8 cellular contexts compared by ENCODE assay signal in genomic region chr5:113295111-113295539, GRCh38.
DNase-seq lines count a peak whose midpoint lies in the region; ATAC-seq, FAIRE-seq and TF ChIP-seq lines count a peak whose summit lies in the region.

No MANE protein-coding gene starts in this region.

- ATAC-seq in naive thymus-derived CD8-positive, alpha-beta T cell: peak in 1 of 2 donors; percentile 30
- ATAC-seq in HG03095 (IDR thresholded peaks at IDR 0.05; ENCODE audit: unreplicated experiment) (no peak), GM18520 (IDR thresholded peaks at IDR 0.05; ENCODE audit: unreplicated experiment) (no peak)

- no peaks in the 10 kb centered on the region for H4K20me1 ChIP-seq in BLaER1
- no peaks in the 10 kb centered on the region for H4K20me1 ChIP-seq in H1 (replicated peaks in 1 of 2; ENCODE audit: control insufficient read depth in 1 of 2, insufficient read depth in 2 of 2, low read length in 2 of 2)

- POLR2A ChIA-PET in H1 (lab: Charles Lee; ENCODE audit: partially characterized antibody): interaction anchor here (0.8 to 1.2 kb wide), 4 partner anchors 15 to 113 kb away, joined by 3 to 4 read pairs (median 3); no protein-coding TSS in a partner anchor
- POLR2A ChIA-PET in naive thymus-derived CD8-positive, alpha-beta T cell (lab: Charles Lee): interaction anchor here (1.1 kb wide), 1 partner anchor 319 kb away, joined by 3 read pairs; the partner anchor contains the start of gene DCP2

- no peak overlapping the region for H3K27ac ChIP-seq in BLaER1
- no peak overlapping the region for H3K27ac ChIP-seq in H1 (ENCODE audit: low read depth, low read length)

- no peaks in the 10 kb centered on the region for H3K9me3 ChIP-seq in BLaER1
- H3K9me3 ChIP-seq in H1 (ENCODE audit: insufficient read depth in 2 of 2, low read depth in 1 of 2, low read length in 1 of 2): no peaks in the 10 kb centered on the region

- H3K23ac ChIP-seq in H1 (ENCODE audit: insufficient read length): no peak overlapping the region

- H3K4me3 ChIP-seq in BLaER1: peak overlapping the region; percentile 75
- H3K4me3 ChIP-seq in H1 (ENCODE audit: extremely low read depth in 1 of 4, insufficient read depth in 2 of 4, low read depth in 3 of 4, low read length in 4 of 4): peak overlapping the region; percentile 70 to 80 (median 74); a peak in 7 of 8 replicates

- no peaks in the 10 kb centered on the region for H3K79me1 ChIP-seq in H1 (ENCODE audit: low read depth, low read length)

- H3K9ac ChIP-seq in BLaER1: no peak overlapping the region
- no peak overlapping the region for H3K9ac ChIP-seq in H1 (replicated peaks in 1 of 4; ENCODE audit: extremely low read depth in 1 of 4, low read depth in 3 of 4, low read length in 3 of 4)

- peaks cover 19 to 28% (median 26%) of the 10 kb centered on the region in 4 donors for H3K4me1 Mint-ChIP-seq in naive thymus-derived CD8-positive, alpha-beta T cell

- peak overlapping the region in 9 of 10 donors; percentile 61 to 92 (median 84) for H3K27ac Mint-ChIP-seq in naive thymus-derived CD8-positive, alpha-beta T cell

- TF ChIP-seq EP300 in H1 (IDR thresholded peaks at IDR 0.05; ENCODE audit: borderline replicate concordance in 1 of 2, low read depth in 2 of 2, low read length in 2 of 2): no peak

- WGBS in H1 (ENCODE audit: extremely low coverage in 1 of 2, insufficient coverage in 1 of 2, insufficient read length in 1 of 2, insufficient replicate concordance in 2 of 2, low coverage in 1 of 2, low lambda C conversion rate in 2 of 2, missing lambda C conversion rate in 1 of 2), 2 experiments: 25% methylated on average over 4 of the region's 8 CpGs; no CpG with 5 or more reads in 1 of the 2 experiments

- DNase-seq in NCI-H69 (lab: John Stamatoyannopoulos, UW) (peak; percentile 84), H1 (ENCODE audit: low read depth in 1 of 2, low spot score in 2 of 2) (no peak), globus pallidus (ENCODE audit: low spot score) (no peak), middle frontal gyrus (ENCODE audit: extremely low spot score, low spot score) (no peak)
- no peak for DNase-seq in naive thymus-derived CD8-positive, alpha-beta T cell

- H3K4me2 ChIP-seq in BLaER1: peak overlapping the region; percentile 98
- peak overlapping the region; percentile 86 to 94 for H3K4me2 ChIP-seq in H1 (ENCODE audit: insufficient read depth in 1 of 2, low read depth in 2 of 2, low read length in 2 of 2)

- H3K56ac ChIP-seq in H1 (replicated peaks; ENCODE audit: insufficient read length, low read depth, low read length): no peak overlapping the region

- no peak overlapping the region for H2BK120ac ChIP-seq in H1 (replicated peaks; ENCODE audit: low read depth, low read length)

- no peak overlapping the region for H4K8ac ChIP-seq in H1 (ENCODE audit: extremely low read depth, insufficient read depth, low read length)

- TF ChIP-seq RAD21 in H1 (IDR thresholded peaks at IDR 0.05 in 1 of 2, conservative IDR thresholded peaks at IDR 0.05 in 1 of 2; ENCODE audit: low read depth in 2 of 2, low read length in 2 of 2): no peak

- H3K27me3 ChIP-seq in BLaER1 (peaks cover 38% of the 10 kb centered on the region), H1 (replicated peaks in 1 of 4; ENCODE audit: control insufficient read depth in 3 of 4, extremely low read depth in 1 of 4, insufficient read depth in 3 of 4, low read length in 3 of 4) (peaks cover 0 to 3% (median 0%) of the 10 kb centered on the region in 4 experiments; a peak in 6 of 7 replicates)

- H3K23me2 ChIP-seq in H1 (ENCODE audit: low read depth, low read length): peaks cover 14% of the 10 kb centered on the region

- H2BK20ac ChIP-seq in H1 (ENCODE audit: low read length): no peak overlapping the region

- peaks cover 16% of the 10 kb centered on the region for H3K4me1 ChIP-seq in BLaER1
- H3K4me1 ChIP-seq in H1 (replicated peaks in 1 of 4; ENCODE audit: control insufficient read depth in 3 of 4, insufficient read depth in 4 of 4, low read length in 3 of 4): peaks cover 4 to 21% (median 17%) of the 10 kb centered on the region in 4 experiments; a peak in 6 of 7 replicates

- no peak for TF ChIP-seq CTCF in H1 (IDR thresholded peaks at IDR 0.05; ENCODE audit: control extremely low read depth in 1 of 3, insufficient read depth in 1 of 3, low read depth in 1 of 3, low read length in 3 of 3)

- H3K4me3 Mint-ChIP-seq in naive thymus-derived CD8-positive, alpha-beta T cell: peak overlapping the region; percentile 88 to 95 (median 93)

- TF ChIP-seq POLR2A in H1 (IDR thresholded peaks at IDR 0.05; ENCODE audit: control extremely low read depth in 1 of 2, low read depth in 2 of 2, low read length in 2 of 2): no peak

- no peak overlapping the region for H3K18ac ChIP-seq in H1 (ENCODE audit: extremely low read depth, low read length)

- no peak overlapping the region for H3K4ac ChIP-seq in H1 (replicated peaks; ENCODE audit: insufficient read length, low read depth, low read length)

- FAIRE-seq in H1 (lab: Jason Lieb, UNC): peak; percentile 32

- peaks cover 0 to 2% (median 0%) of the 10 kb centered on the region in 3 donors for H3K36me3 Mint-ChIP-seq in naive thymus-derived CD8-positive, alpha-beta T cell

- no peak overlapping the region for H2AK5ac ChIP-seq in H1 (ENCODE audit: low read depth, low read length)

- H4K5ac ChIP-seq in H1 (ENCODE audit: insufficient read length, low read depth, low read length): no peak overlapping the region

- H3K9me3 Mint-ChIP-seq in naive thymus-derived CD8-positive, alpha-beta T cell: no peaks in the 10 kb centered on the region

- H2BK5ac ChIP-seq in H1 (ENCODE audit: low read depth, low read length): no peak overlapping the region

- no peak overlapping the region for H3K14ac ChIP-seq in H1 (ENCODE audit: insufficient read length)

- H3K27me3 Mint-ChIP-seq in naive thymus-derived CD8-positive, alpha-beta T cell: peaks cover 14 to 52% (median 20%) of the 10 kb centered on the region in 5 donors

- peaks cover 0 to 24% of the 10 kb centered on the region in 2 experiments; a peak in 3 of 4 replicates for H3K79me2 ChIP-seq in H1 (ENCODE audit: control insufficient read depth in 1 of 2, insufficient read depth in 2 of 2, low read length in 2 of 2)

- CTCF ChIA-PET in H1 (lab: Charles Lee; ENCODE audit: partially characterized antibody): interaction anchor here (0.7 to 1.5 kb wide), 11 partner anchors 14 to 276 kb away, joined by 3 to 7 read pairs (median 3); no protein-coding TSS in a partner anchor

- H2BK15ac ChIP-seq in H1 (ENCODE audit: low read length): no peak overlapping the region

- H3K36me3 ChIP-seq in BLaER1 (no peaks in the 10 kb centered on the region), H1 (ENCODE audit: control insufficient read depth in 2 of 4, insufficient read depth in 4 of 4, low read length in 3 of 4) (no peaks in the 10 kb centered on the region)

- no peak overlapping the region for H2BK12ac ChIP-seq in H1 (ENCODE audit: low read depth, low read length)

- no peak overlapping the region for H4K91ac ChIP-seq in H1 (replicated peaks; ENCODE audit: insufficient read length, low read length)

- H2AFZ ChIP-seq in H1 (ENCODE audit: low read length): no peak overlapping the region

TF ChIP-seq in H1, 55 proteins besides CTCF, POLR2A, EP300 and RAD21:
- TF ChIP-seq ATF2 (IDR thresholded peaks at IDR 0.05; ENCODE audit: low read length) (no peak), EGR1 (IDR thresholded peaks at IDR 0.05; ENCODE audit: borderline replicate concordance, low read depth, low read length) (no peak), GTF2F1 (IDR thresholded peaks at IDR 0.05; ENCODE audit: borderline replicate concordance, low read depth, low read length) (no peak), NRF1 (IDR thresholded peaks at IDR 0.05; ENCODE audit: low read depth, low read length) (no peak), KDM5A (IDR thresholded peaks at IDR 0.05; ENCODE audit: low read length) (no peak), HDAC2 (IDR thresholded peaks at IDR 0.05; ENCODE audit: borderline replicate concordance in 1 of 2, low read depth in 2 of 2, low read length in 2 of 2) (no peak), SAP30 (IDR thresholded peaks at IDR 0.05; ENCODE audit: insufficient read depth, insufficient replicate concordance, low read length) (no peak), KDM1A (IDR thresholded peaks at IDR 0.05; ENCODE audit: borderline replicate concordance, low read length) (no peak), JUN (IDR thresholded peaks at IDR 0.05; ENCODE audit: low read depth, low read length) (no peak), CBX8 (IDR thresholded peaks at IDR 0.05; ENCODE audit: borderline replicate concordance, low read depth, low read length) (no peak), FOSL1 (IDR thresholded peaks at IDR 0.05; ENCODE audit: insufficient read depth, low read depth, low read length) (no peak), CHD2 (IDR thresholded peaks at IDR 0.05; ENCODE audit: low read length) (no peak), SIN3A (conservative IDR thresholded peaks at IDR 0.05 in 1 of 2, IDR thresholded peaks at IDR 0.05 in 1 of 2; ENCODE audit: low read depth in 1 of 2, low read length in 2 of 2) (no peak), POU5F1 (IDR thresholded peaks at IDR 0.05; ENCODE audit: low read depth, low read length) (no peak), CHD1 (IDR thresholded peaks at IDR 0.05; ENCODE audit: low read depth, low read length) (no peak), CEBPB (IDR thresholded peaks at IDR 0.05; ENCODE audit: low read depth, low read length) (no peak), SP4 (IDR thresholded peaks at IDR 0.05; ENCODE audit: low read length) (no peak), TAF1 (IDR thresholded peaks at IDR 0.05; ENCODE audit: low read depth, low read length) (no peak)
